Comparison of ENCODE assay signal across 8 cellular contexts in the genomic region with DNA sequence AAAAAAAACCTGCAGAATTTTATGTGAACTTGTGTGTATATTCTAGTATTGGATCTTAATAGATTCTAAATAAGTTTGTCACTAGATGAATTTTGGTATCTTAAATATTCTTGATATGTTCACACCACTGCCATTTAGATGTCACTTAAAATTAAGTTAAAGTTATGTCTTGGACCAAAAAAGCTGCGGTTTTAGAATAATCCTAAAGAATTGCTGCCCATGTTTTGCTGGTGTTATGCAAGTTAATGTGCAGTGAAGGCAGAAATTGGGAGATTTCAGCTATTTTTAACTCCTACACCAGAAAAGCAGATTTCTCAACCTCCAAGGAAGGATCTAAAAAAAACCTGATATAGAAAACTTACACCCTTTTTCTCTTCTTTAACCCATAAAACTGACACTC. TPM values are rescaled to one million over a fixed set of nuclear protein-coding genes. Genes with fewer than 3 reads are reported as not detected.
DNase-seq lines count a peak whose midpoint lies in the region; ATAC-seq and TF ChIP-seq lines count a peak whose summit lies in the region.

No MANE protein-coding gene starts in this region.

- H3K36me3 ChIP-seq in urinary bladder (ENCODE audit: insufficient read depth), result no peaks in the 10 kb centered on the region

- H3K27ac ChIP-seq in AG04450 (ENCODE audit: low read depth, low read length), result no peak overlapping the region
- H3K27ac ChIP-seq in urinary bladder (ENCODE audit: low read depth), result no peak overlapping the region

- TF ChIP-seq CTCF in AG04450 (IDR thresholded peaks at IDR 0.05; ENCODE audit: low read depth, low read length) (no peak), brain (conservative IDR thresholded peaks at IDR 0.05) (no peak)

- ATAC-seq in left lobe of liver, result no peak
- ATAC-seq in HG03039 (IDR thresholded peaks at IDR 0.05; ENCODE audit: unreplicated experiment), result no peak

- WGBS in urinary bladder, result 7% methylated on average over 1 of the region's 1 CpG

- no peaks in the 10 kb centered on the region for H3K27me3 ChIP-seq in AG04450 (ENCODE audit: control insufficient read depth, insufficient read depth, low read length)

- peak overlapping the region; percentile 89 to 99 (median 98) for H3K27ac Mint-ChIP-seq in brain

- H3K4me1 ChIP-seq in urinary bladder (ENCODE audit: insufficient read depth), result no peaks in the 10 kb centered on the region

- H3K9me3 Mint-ChIP-seq in brain, result peaks cover 0 to 3% (median 0%) of the 10 kb centered on the region in 5 experiments

- peaks cover 3% of the 10 kb centered on the region for H3K36me3 Mint-ChIP-seq in brain

- POLR2A ChIA-PET in AG04450 (lab: Yijun Ruan, JAX), result interaction anchor here (0.7 kb wide), 1 partner anchor 588 kb away, joined by 3 read pairs; no protein-coding TSS in a partner anchor

- H3K9me3 ChIP-seq in AG04450 (ENCODE audit: control insufficient read depth, insufficient read depth, low read length), result no peaks in the 10 kb centered on the region; the same call in 1 of the 2 replicates

- H3K27me3 Mint-ChIP-seq in brain, result peaks cover 15% of the 10 kb centered on the region

- DNase-seq in AG04450 (ENCODE audit: low read depth, low spot score) (no peak), medulla oblongata (ENCODE audit: extremely low spot score) (peak; percentile 15), left lobe of liver (ENCODE audit: low spot score) (no peak)
- DNase-seq in Jurkat, Clone E6-1 (ENCODE audit: low read depth, low spot score), result no peak
- DNase-seq in central memory CD4-positive, alpha-beta T cell, result no peak

- peaks cover 44% of the 10 kb centered on the region for H3K4me1 Mint-ChIP-seq in brain

- H3K4me3 ChIP-seq in AG04450 (ENCODE audit: low read depth, low read length) (peak overlapping the region; percentile 97), urinary bladder (ENCODE audit: low read depth, low read length) (peak overlapping the region; percentile 75)
- H3K4me3 ChIP-seq in Jurkat, Clone E6-1 (ENCODE audit: low read length), result peak overlapping the region; percentile 83

- CTCF ChIA-PET in AG04450 (lab: Charles Lee), result interaction anchor here (1.2 kb wide), 1 partner anchor 93 kb away, joined by 3 read pairs; no protein-coding TSS in a partner anchor

- peak overlapping the region; percentile 97 to 100 (median 99) for H3K4me3 Mint-ChIP-seq in brain

RNA-seq across cellular contexts. Expression of gene ACADM, which starts 0.7 kb away (rescaled TPM):
- polyA plus RNA-seq in AG04450 (2011; rRNA removed) (27.8 and 43.2 TPM in 2 replicates), brain (ENCODE audit: insufficient read depth, low read depth, low replicate concordance) (29.1 TPM), urinary bladder (36.8 TPM)
- 11.1 and 15.6 TPM in 2 replicates for polyA minus RNA-seq in AG04450 (2011; rRNA and poly(A)+ RNA removed)
- 128 TPM for polyA plus RNA-seq in Jurkat, Clone E6-1 (2012; ENCODE audit: insufficient read depth, insufficient read length)
- total RNA-seq in urinary bladder (90.3 TPM), left lobe of liver (91.5 TPM)
